Comparison of ENCODE assay signal across 8 cellular contexts in genomic region chr2:75646583-75647425, GRCh38. TPM values are rescaled to one million over a fixed set of nuclear protein-coding genes. Genes with fewer than 3 reads are reported as not detected.
DNase-seq lines count a peak whose midpoint lies in the region; ATAC-seq and TF ChIP-seq lines count a peak whose summit lies in the region.

Gene MRPL19 (plus strand): TSS chr2:75646783. CDS start chr2:75646808, 25 bp downstream.

- peak within 1 kb of the TSS; percentile 70 for H3K4me3 ChIP-seq in kidney epithelial cell (ENCODE audit: low read depth, low read length)

- ATAC-seq in HG03378 (IDR thresholded peaks at IDR 0.05; ENCODE audit: unreplicated experiment) = peak; percentile 98

- DNase-seq in Ammon's horn (ENCODE audit: low spot score) = peak; percentile 97
- peak; percentile 89 for DNase-seq in NCI-H460 (ENCODE audit: extremely low read depth, low read depth)
- DNase-seq in activated CD4-positive, alpha-beta T cell treated with anti-CD3 and anti-CD28 coated beads for 1 hour = peak; percentile 57
- DNase-seq in cerebellum (ENCODE audit: low spot score) = peak; percentile 92
- DNase-seq in kidney epithelial cell (ENCODE audit: low read depth) = peak; percentile 71
- peak; percentile 81 for DNase-seq in stimulated activated CD4-positive, alpha-beta T cell treated with anti-CD3 and anti-CD28 coated beads, Interleukin-15, amount 100 ng/mL, for 24 hours

- TF ChIP-seq POLR2A in GM19099 (IDR thresholded peaks at IDR 0.05; ENCODE audit: extremely low read depth, insufficient read length, low read depth) = peak; percentile 63

- no peak for TF ChIP-seq CTCF in kidney epithelial cell (IDR thresholded peaks at IDR 0.05; ENCODE audit: insufficient read depth, low read length, poor library complexity, severe bottlenecking)

- H3K36me3 ChIP-seq in kidney epithelial cell (ENCODE audit: control insufficient read depth, insufficient read depth, low read length) = peaks cover 2% of the 10 kb centered on the region

- no peaks in the 10 kb centered on the region for H3K27me3 ChIP-seq in kidney epithelial cell (ENCODE audit: control insufficient read depth, insufficient read depth, low read length)

RNA-seq across cellular contexts. Expression of gene MRPL19, which starts in this region (rescaled TPM):
- 90.1 and 93.7 TPM in 2 replicates for total RNA-seq in NCI-H460 (2014; rRNA removed; shearing (Covaris generic))
- polyA plus RNA-seq in NCI-H460 (2014; cell fraction: nucleus; rRNA removed) = 82.8 and 168 TPM in 2 replicates
- 40.3 TPM for total RNA-seq in cerebellum
- 56.8 and 64.2 TPM in 2 replicates for total RNA-seq in kidney epithelial cell

Comparison
In these comparisons a context has a peak if more than half of its experiments do, and no peak if none do; other contexts are left out.
1. Peak in every context shown above with its lines: DNase-seq, ATAC-seq and H3K4me3 ChIP-seq.